In genomic region chr5:6700686-6701355, GRCh38 we compare ENCODE assay signal across 30 cellular contexts.
"Had no signal": no experiment of that assay in that cellular context is flagged by ENCODE, and none has a peak within 500 bp of the region (broad histone marks: within the 10 kb centered on the region; RNA-seq: fewer than 3 reads in every experiment).

No MANE protein-coding gene starts in this region.

- H3K36me3 ChIP-seq: cardiac muscle cell, gastrocnemius medialis, suprapubic skin, tibial artery had no signal

- H3K27ac Mint-ChIP-seq: activated CD8-positive, alpha-beta memory T cell treated with anti-CD3 and anti-CD28 coated beads, Interleukin-2, amount 10 ng/mL, durations not matched to agents 7 days and 5 days; activated CD8-positive, alpha-beta T cell treated with anti-CD3 and anti-CD28 coated beads, Interleukin-2, amount 10 ng/mL, durations not matched to agents 7 days and 5 days; activated naive CD4-positive, alpha-beta T cell treated with anti-CD3 and anti-CD28 coated beads, Interleukin-2, amount 50 U/mL, for 72 hours; activated T-cell treated with anti-CD3 and anti-CD28 coated beads, Interleukin-2, amount 50 U/mL, for 72 hours; mesothelial cell of epicardium; naive thymus-derived CD4-positive, alpha-beta T cell; stimulated activated effector memory CD8-positive, alpha-beta T cell treated with anti-CD3 and anti-CD28 coated beads, Interleukin-12 subunit alpha, Interleukin-12 subunit beta, amount 100 ng/mL, for 72 hours; stimulated activated naive CD8-positive, alpha-beta T cell treated with anti-CD3 and anti-CD28 coated beads, Interleukin-15, amount 100 ng/mL, for 72 hours; T-helper 1 cell treated with Interleukin-12 subunit alpha and Interleukin-12 subunit beta and Interleukin-4 antibody, amounts not matched to agents 30 μg/mL and 1 μg/mL, for 36 hours had no signal

- H3K4me3 ChIP-seq: cardiac muscle cell, coronary artery, dorsolateral prefrontal cortex, gastrocnemius medialis, skin epidermis, suprapubic skin, tibial artery had no signal

- H3K9me3 Mint-ChIP-seq: activated naive CD4-positive, alpha-beta T cell treated with anti-CD3 and anti-CD28 coated beads, Interleukin-2, amount 50 U/mL, for 72 hours; activated T-cell treated with anti-CD3 and anti-CD28 coated beads, Interleukin-2, amount 50 U/mL, for 72 hours; brain; mesothelial cell of epicardium; stimulated activated effector memory CD8-positive, alpha-beta T cell treated with anti-CD3 and anti-CD28 coated beads, Interleukin-12 subunit alpha, Interleukin-12 subunit beta, amount 100 ng/mL, for 72 hours; stimulated activated naive CD8-positive, alpha-beta T cell treated with anti-CD3 and anti-CD28 coated beads, Interleukin-15, amount 100 ng/mL, for 72 hours; T-helper 1 cell treated with Interleukin-12 subunit alpha and Interleukin-12 subunit beta and Interleukin-4 antibody, amounts not matched to agents 30 μg/mL and 1 μg/mL, for 36 hours had no signal

- H3K9me3 ChIP-seq: gastrocnemius medialis, suprapubic skin, tibial artery had no signal

- H3K4me3 Mint-ChIP-seq: activated CD8-positive, alpha-beta memory T cell treated with anti-CD3 and anti-CD28 coated beads, Interleukin-2, amount 10 ng/mL, durations not matched to agents 7 days and 5 days; activated CD8-positive, alpha-beta T cell treated with anti-CD3 and anti-CD28 coated beads, Interleukin-2, amount 10 ng/mL, durations not matched to agents 7 days and 5 days; activated T-cell treated with anti-CD3 and anti-CD28 coated beads, Interleukin-2, amount 50 U/mL, for 72 hours; brain; mesothelial cell of epicardium; naive thymus-derived CD4-positive, alpha-beta T cell; stimulated activated effector memory CD8-positive, alpha-beta T cell treated with anti-CD3 and anti-CD28 coated beads, Interleukin-12 subunit alpha, Interleukin-12 subunit beta, amount 100 ng/mL, for 72 hours; stimulated activated naive CD8-positive, alpha-beta T cell treated with anti-CD3 and anti-CD28 coated beads, Interleukin-15, amount 100 ng/mL, for 72 hours; T-helper 1 cell treated with Interleukin-12 subunit alpha and Interleukin-12 subunit beta and Interleukin-4 antibody, amounts not matched to agents 30 μg/mL and 1 μg/mL, for 36 hours had no signal

- H3K36me3 Mint-ChIP-seq: activated CD8-positive, alpha-beta memory T cell treated with anti-CD3 and anti-CD28 coated beads, Interleukin-2, amount 10 ng/mL, durations not matched to agents 7 days and 5 days; activated naive CD4-positive, alpha-beta T cell treated with anti-CD3 and anti-CD28 coated beads, Interleukin-2, amount 50 U/mL, for 72 hours; brain; mesothelial cell of epicardium; naive thymus-derived CD4-positive, alpha-beta T cell; stimulated activated effector memory CD8-positive, alpha-beta T cell treated with anti-CD3 and anti-CD28 coated beads, Interleukin-12 subunit alpha, Interleukin-12 subunit beta, amount 100 ng/mL, for 72 hours had no signal

- DNase-seq: activated CD4-positive, alpha-beta T cell treated with anti-CD3 and anti-CD28 coated beads for 1 hour; activated CD4-positive, alpha-beta T cell treated with anti-CD3 and anti-CD28 coated beads, Interleukin-2, amount 50 U/mL, for 1 hour; activated CD8-positive, alpha-beta memory T cell treated with anti-CD3 and anti-CD28 coated beads, Interleukin-2, amount 10 ng/mL, durations not matched to agents 7 days and 5 days; activated CD8-positive, alpha-beta T cell treated with anti-CD3 and anti-CD28 coated beads, Interleukin-2, amount 10 ng/mL, durations not matched to agents 7 days and 5 days; activated naive CD4-positive, alpha-beta T cell; activated T-cell treated with anti-CD3 and anti-CD28 coated beads, Interleukin-2, amount 50 U/mL, for 72 hours; aorta; cerebellar nuclear complex; dorsolateral prefrontal cortex; effector memory CD4-positive, alpha-beta T cell; gastrocnemius medialis; glutamatergic neuron; left cardiac atrium; naive thymus-derived CD4-positive, alpha-beta T cell; posterior cingulate gyrus; stimulated activated CD4-positive, alpha-beta T cell treated with anti-CD3 and anti-CD28 coated beads, Interleukin-4, amount 100 ng/mL, for 24 hours; stimulated activated naive CD8-positive, alpha-beta T cell treated with anti-CD3 and anti-CD28 coated beads, Interleukin-15, amount 100 ng/mL, for 72 hours; SW 1271; tibial artery had no signal

- H3K27me3 Mint-ChIP-seq: brain had no signal

- H3K27ac ChIP-seq: cardiac muscle cell, coronary artery, dorsolateral prefrontal cortex, gastrocnemius medialis, skin epidermis, suprapubic skin, tibial artery had no signal

- FAIRE-seq: keratinocyte had no signal

- H3K27me3 ChIP-seq: cardiac muscle cell, gastrocnemius medialis, suprapubic skin, tibial artery had no signal

- ATAC-seq: activated CD8-positive, alpha-beta memory T cell treated with anti-CD3 and anti-CD28 coated beads, Interleukin-2, amount 10 ng/mL, durations not matched to agents 7 days and 5 days; activated CD8-positive, alpha-beta T cell treated with anti-CD3 and anti-CD28 coated beads, Interleukin-2, amount 10 ng/mL, durations not matched to agents 7 days and 5 days; activated naive CD4-positive, alpha-beta T cell treated with anti-CD3 and anti-CD28 coated beads, Interleukin-2, amount 50 U/mL, for 72 hours; activated T-cell treated with anti-CD3 and anti-CD28 coated beads, Interleukin-2, amount 50 U/mL, for 72 hours; gastrocnemius medialis; left cardiac atrium; naive thymus-derived CD4-positive, alpha-beta T cell; sciatic nerve; stimulated activated effector memory CD8-positive, alpha-beta T cell treated with anti-CD3 and anti-CD28 coated beads, Interleukin-12 subunit alpha, Interleukin-12 subunit beta, amount 100 ng/mL, for 72 hours; stimulated activated naive CD8-positive, alpha-beta T cell treated with anti-CD3 and anti-CD28 coated beads, Interleukin-15, amount 100 ng/mL, for 72 hours had no signal
